8 cellular contexts compared by ENCODE assay signal in the genomic region with DNA sequence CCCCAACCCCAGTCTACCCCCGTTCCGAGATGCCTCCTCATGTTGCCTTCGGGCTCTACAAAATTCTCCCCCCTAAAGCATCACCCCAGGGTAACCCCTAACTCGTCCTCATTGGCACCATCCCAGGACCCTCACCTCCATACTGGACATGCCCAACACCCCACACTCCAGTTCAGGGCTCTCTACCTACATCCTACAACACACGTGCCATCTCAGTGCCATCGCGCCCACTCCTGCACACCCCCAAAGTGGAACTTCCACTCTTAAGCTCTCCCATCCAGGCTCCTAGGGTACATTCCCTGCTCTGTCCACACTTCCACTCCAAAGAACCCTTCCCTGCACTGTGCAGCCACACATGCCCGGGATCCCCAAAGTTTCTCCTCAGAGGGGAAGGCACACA. TPM values are rescaled to one million over a fixed set of nuclear protein-coding genes. Genes with fewer than 3 reads are reported as not detected.
A peak's percentile ranks its signal among the peaks of the same experiment; 100 is the strongest.
DNase-seq lines count a peak whose midpoint lies in the region; ATAC-seq, FAIRE-seq and TF ChIP-seq lines count a peak whose summit lies in the region.

No MANE protein-coding gene starts in this region.

- no peaks in the 10 kb centered on the region for H3K27me3 ChIP-seq in foreskin keratinocyte

- no peaks in the 10 kb centered on the region for H3K4me1 ChIP-seq in foreskin keratinocyte

- no peak for ATAC-seq in foreskin keratinocyte
- ATAC-seq in sciatic nerve, result peak; percentile 40

- intact Hi-C loops in sciatic nerve (cut with DNase I), result no loop called here

- no peak for FAIRE-seq in urothelium cell line (lab: Jason Lieb, UNC)

- no peak for DNase-seq in GM12865 (ENCODE audit: low read depth)
- no peak for DNase-seq in foreskin keratinocyte
- no peak for DNase-seq in sciatic nerve (ENCODE audit: low spot score)
- no peak for DNase-seq in stimulated activated CD4-positive, alpha-beta T cell treated with anti-CD3 and anti-CD28 coated beads, Interleukin-2, amount 100 ng/mL, for 48 hours
- DNase-seq in NCI-H748 treated with DMSO at 0.1 percent for 48 hours (lab: John Stamatoyannopoulos, UW), result no peak
- DNase-seq in urothelium cell line (ENCODE audit: low spot score), result no peak
- DNase-seq in NCI-H82 (lab: John Stamatoyannopoulos, UW), result no peak

- H3K27ac ChIP-seq in VCaP (peak overlapping the region; percentile 97; the same call in 1 of the 2 replicates), foreskin keratinocyte (peak overlapping the region; percentile 2)

- peak overlapping the region; percentile 99 for H3K4me3 ChIP-seq in GM12865 (ENCODE audit: low read depth, low read length)

- TF ChIP-seq CTCF in GM12865 (IDR thresholded peaks at IDR 0.05; ENCODE audit: insufficient read depth, low read depth, low read length, missing control alignments), result no peak
- no peak for TF ChIP-seq CTCF in VCaP (conservative IDR thresholded peaks at IDR 0.05)
- no peak for TF ChIP-seq CTCF in foreskin keratinocyte (conservative IDR thresholded peaks at IDR 0.05)

RNA-seq across cellular contexts. Expression of a gene that starts 0.8 kb away (rescaled TPM):
- 11.9 and 14.8 TPM in 2 replicates for total RNA-seq in foreskin keratinocyte
- polyA plus RNA-seq in foreskin keratinocyte, result 9.9 and 10.0 TPM in 2 replicates
- total RNA-seq in sciatic nerve, result 25.2 TPM

RNA-seq across cellular contexts. Expression of a gene that starts 1.2 kb away (rescaled TPM):
- total RNA-seq in foreskin keratinocyte (66.6 and 68.4 TPM in 2 replicates), sciatic nerve (70.5 TPM)
- 58.0 and 58.2 TPM in 2 replicates for polyA plus RNA-seq in foreskin keratinocyte

RNA-seq across cellular contexts. Expression of a gene that starts 28.1 kb away (rescaled TPM):
- 40.8 and 44.6 TPM in 2 replicates for total RNA-seq in foreskin keratinocyte
- polyA plus RNA-seq in foreskin keratinocyte, result 47.2 and 50.4 TPM in 2 replicates
- 54.0 TPM for total RNA-seq in sciatic nerve

RNA-seq across cellular contexts. Expression of a gene that starts 43.4 kb away (rescaled TPM):
- total RNA-seq in foreskin keratinocyte, result 176 and 218 TPM in 2 replicates
- polyA plus RNA-seq in foreskin keratinocyte, result 237 and 281 TPM in 2 replicates
- total RNA-seq in sciatic nerve, result 71.0 TPM
